In the genomic region with DNA sequence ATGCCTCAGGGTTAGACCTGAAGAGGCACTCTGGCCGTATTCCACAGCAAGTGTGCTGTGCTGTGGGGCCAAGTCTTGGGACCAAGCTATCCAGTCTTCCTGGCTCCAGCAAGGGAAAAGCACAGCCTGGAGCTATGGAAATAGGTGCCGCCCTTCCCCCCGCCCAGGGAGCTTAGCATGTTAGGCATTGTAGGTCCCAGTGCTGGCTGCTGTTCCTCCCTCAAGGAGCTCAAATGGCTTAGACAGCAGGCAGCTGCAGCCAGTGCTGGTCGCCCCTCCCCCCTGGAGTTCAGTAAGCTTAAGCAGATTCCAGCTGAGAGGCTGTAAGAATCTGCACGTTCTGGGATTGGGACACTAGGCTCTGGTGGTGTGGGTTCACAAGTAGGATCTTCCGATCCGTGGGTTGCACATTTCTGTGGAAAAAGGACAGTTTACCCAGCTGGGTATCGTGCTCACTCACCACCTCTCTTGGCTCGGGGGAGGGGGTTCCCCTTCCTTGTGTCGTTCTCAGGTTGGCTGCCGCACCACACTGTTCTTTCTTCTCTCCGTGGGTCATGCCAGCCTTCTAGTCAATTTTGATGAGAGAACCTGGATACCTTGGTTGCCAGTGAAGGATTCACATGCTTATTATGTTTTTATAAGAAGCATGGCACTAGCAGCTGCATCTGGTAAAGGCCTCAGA, we compare ENCODE assay signal across 1 cellular context.
TF ChIP-seq lines count a peak whose summit lies in the region.

No MANE protein-coding gene starts in this region.

TF ChIP-seq in H1, 55 proteins besides CTCF, POLR2A, EP300 and RAD21 (continued from another document):
- TF ChIP-seq, protein P1, sequence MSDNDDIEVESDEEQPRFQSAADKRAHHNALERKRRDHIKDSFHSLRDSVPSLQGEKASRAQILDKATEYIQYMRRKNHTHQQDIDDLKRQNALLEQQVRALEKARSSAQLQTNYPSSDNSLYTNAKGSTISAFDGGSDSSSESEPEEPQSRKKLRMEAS (IDR thresholded peaks at IDR 0.05), result peak; percentile 8; the same call in 1 of the 2 replicates
- TF ChIP-seq ASH2L (IDR thresholded peaks at IDR 0.05; ENCODE audit: low read length), result peak; percentile 84
- TF ChIP-seq, protein P2, sequence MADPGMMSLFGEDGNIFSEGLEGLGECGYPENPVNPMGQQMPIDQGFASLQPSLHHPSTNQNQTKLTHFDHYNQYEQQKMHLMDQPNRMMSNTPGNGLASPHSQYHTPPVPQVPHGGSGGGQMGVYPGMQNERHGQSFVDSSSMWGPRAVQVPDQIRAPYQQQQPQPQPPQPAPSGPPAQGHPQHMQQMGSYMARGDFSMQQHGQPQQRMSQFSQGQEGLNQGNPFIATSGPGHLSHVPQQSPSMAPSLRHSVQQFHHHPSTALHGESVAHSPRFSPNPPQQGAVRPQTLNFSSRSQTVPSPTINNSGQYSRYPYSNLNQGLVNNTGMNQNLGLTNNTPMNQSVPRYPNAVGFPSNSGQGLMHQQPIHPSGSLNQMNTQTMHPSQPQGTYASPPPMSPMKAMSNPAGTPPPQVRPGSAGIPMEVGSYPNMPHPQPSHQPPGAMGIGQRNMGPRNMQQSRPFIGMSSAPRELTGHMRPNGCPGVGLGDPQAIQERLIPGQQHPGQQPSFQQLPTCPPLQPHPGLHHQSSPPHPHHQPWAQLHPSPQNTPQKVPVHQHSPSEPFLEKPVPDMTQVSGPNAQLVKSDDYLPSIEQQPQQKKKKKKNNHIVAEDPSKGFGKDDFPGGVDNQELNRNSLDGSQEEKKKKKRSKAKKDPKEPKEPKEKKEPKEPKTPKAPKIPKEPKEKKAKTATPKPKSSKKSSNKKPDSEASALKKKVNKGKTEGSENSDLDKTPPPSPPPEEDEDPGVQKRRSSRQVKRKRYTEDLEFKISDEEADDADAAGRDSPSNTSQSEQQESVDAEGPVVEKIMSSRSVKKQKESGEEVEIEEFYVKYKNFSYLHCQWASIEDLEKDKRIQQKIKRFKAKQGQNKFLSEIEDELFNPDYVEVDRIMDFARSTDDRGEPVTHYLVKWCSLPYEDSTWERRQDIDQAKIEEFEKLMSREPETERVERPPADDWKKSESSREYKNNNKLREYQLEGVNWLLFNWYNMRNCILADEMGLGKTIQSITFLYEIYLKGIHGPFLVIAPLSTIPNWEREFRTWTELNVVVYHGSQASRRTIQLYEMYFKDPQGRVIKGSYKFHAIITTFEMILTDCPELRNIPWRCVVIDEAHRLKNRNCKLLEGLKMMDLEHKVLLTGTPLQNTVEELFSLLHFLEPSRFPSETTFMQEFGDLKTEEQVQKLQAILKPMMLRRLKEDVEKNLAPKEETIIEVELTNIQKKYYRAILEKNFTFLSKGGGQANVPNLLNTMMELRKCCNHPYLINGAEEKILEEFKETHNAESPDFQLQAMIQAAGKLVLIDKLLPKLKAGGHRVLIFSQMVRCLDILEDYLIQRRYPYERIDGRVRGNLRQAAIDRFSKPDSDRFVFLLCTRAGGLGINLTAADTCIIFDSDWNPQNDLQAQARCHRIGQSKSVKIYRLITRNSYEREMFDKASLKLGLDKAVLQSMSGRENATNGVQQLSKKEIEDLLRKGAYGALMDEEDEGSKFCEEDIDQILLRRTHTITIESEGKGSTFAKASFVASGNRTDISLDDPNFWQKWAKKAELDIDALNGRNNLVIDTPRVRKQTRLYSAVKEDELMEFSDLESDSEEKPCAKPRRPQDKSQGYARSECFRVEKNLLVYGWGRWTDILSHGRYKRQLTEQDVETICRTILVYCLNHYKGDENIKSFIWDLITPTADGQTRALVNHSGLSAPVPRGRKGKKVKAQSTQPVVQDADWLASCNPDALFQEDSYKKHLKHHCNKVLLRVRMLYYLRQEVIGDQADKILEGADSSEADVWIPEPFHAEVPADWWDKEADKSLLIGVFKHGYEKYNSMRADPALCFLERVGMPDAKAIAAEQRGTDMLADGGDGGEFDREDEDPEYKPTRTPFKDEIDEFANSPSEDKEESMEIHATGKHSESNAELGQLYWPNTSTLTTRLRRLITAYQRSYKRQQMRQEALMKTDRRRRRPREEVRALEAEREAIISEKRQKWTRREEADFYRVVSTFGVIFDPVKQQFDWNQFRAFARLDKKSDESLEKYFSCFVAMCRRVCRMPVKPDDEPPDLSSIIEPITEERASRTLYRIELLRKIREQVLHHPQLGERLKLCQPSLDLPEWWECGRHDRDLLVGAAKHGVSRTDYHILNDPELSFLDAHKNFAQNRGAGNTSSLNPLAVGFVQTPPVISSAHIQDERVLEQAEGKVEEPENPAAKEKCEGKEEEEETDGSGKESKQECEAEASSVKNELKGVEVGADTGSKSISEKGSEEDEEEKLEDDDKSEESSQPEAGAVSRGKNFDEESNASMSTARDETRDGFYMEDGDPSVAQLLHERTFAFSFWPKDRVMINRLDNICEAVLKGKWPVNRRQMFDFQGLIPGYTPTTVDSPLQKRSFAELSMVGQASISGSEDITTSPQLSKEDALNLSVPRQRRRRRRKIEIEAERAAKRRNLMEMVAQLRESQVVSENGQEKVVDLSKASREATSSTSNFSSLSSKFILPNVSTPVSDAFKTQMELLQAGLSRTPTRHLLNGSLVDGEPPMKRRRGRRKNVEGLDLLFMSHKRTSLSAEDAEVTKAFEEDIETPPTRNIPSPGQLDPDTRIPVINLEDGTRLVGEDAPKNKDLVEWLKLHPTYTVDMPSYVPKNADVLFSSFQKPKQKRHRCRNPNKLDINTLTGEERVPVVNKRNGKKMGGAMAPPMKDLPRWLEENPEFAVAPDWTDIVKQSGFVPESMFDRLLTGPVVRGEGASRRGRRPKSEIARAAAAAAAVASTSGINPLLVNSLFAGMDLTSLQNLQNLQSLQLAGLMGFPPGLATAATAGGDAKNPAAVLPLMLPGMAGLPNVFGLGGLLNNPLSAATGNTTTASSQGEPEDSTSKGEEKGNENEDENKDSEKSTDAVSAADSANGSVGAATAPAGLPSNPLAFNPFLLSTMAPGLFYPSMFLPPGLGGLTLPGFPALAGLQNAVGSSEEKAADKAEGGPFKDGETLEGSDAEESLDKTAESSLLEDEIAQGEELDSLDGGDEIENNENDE (IDR thresholded peaks at IDR 0.05; ENCODE audit: insufficient replicate concordance, low read length), result no peak
- TF ChIP-seq MAFK (IDR thresholded peaks at IDR 0.05; ENCODE audit: low read depth, low read length), result no peak
- TF ChIP-seq TEAD4 (IDR thresholded peaks at IDR 0.05; ENCODE audit: low read depth, low read length), result 0 out of 2 replicates have a peak, but pooled peaks have one; percentile 18
- peak; percentile 66; the same call in 1 of the 2 replicates for TF ChIP-seq RBBP5 (IDR thresholded peaks at IDR 0.05; ENCODE audit: borderline replicate concordance, low read depth, low read length)
TF ChIP-seq in H1: peak in this region for 6.
